In genomic region chr2:58427572-58428285, GRCh38 we compare ENCODE assay signal across 8 cellular contexts.
DNase-seq lines count a peak whose midpoint lies in the region; ATAC-seq and TF ChIP-seq lines count a peak whose summit lies in the region.

No MANE protein-coding gene starts in this region.

- peaks cover 1% of the 10 kb centered on the region for H3K4me1 Mint-ChIP-seq in T-helper 2 cell treated with Interferon-gamma antibody and Interleukin-4, amounts not matched to agents 5 μg/mL and 100 μg/mL, for 36 hours (ENCODE audit: low read depth)
- peaks cover 2% of the 10 kb centered on the region for H3K4me1 Mint-ChIP-seq in activated naive CD8-positive, alpha-beta T cell treated with anti-CD3 and anti-CD28 coated beads, Interleukin-2, amount 10 ng/mL, durations not matched to agents 7 days and 5 days

- no peak for TF ChIP-seq CTCF in NB4 (IDR thresholded peaks at IDR 0.05; ENCODE audit: low read depth, low read length)

- H3K36me3 Mint-ChIP-seq in T-helper 2 cell treated with Interferon-gamma antibody and Interleukin-4, amounts not matched to agents 5 μg/mL and 100 μg/mL, for 36 hours (ENCODE audit: low read depth), result peaks cover 1% of the 10 kb centered on the region
- H3K36me3 Mint-ChIP-seq in activated naive CD8-positive, alpha-beta T cell treated with anti-CD3 and anti-CD28 coated beads, Interleukin-2, amount 10 ng/mL, durations not matched to agents 7 days and 5 days, result peaks cover 1% of the 10 kb centered on the region

- H3K4me3 ChIP-seq in NB4 (ENCODE audit: low read depth, low read length) (peak overlapping the region; percentile 29), iPS-18c (ENCODE audit: insufficient read depth, low read depth, low read length) (peak overlapping the region; percentile 53), skeletal muscle cell (ENCODE audit: low read depth, low read length) (peak overlapping the region; percentile 53)

- no peaks in the 10 kb centered on the region for H3K9me3 ChIP-seq in iPS-18c (ENCODE audit: control insufficient read depth, insufficient read depth, low read length)

- ATAC-seq in activated naive CD8-positive, alpha-beta T cell treated with anti-CD3 and anti-CD28 coated beads, Interleukin-2, amount 10 ng/mL, durations not matched to agents 7 days and 5 days (ENCODE audit: low read depth), result no peak
- ATAC-seq in GM18909 (IDR thresholded peaks at IDR 0.05; ENCODE audit: poor library complexity, unreplicated experiment), result no peak

- peak overlapping the region; percentile 69 for H3K4me3 Mint-ChIP-seq in T-helper 2 cell treated with Interferon-gamma antibody and Interleukin-4, amounts not matched to agents 5 μg/mL and 100 μg/mL, for 36 hours
- H3K4me3 Mint-ChIP-seq in activated naive CD8-positive, alpha-beta T cell treated with anti-CD3 and anti-CD28 coated beads, Interleukin-2, amount 10 ng/mL, durations not matched to agents 7 days and 5 days, result peak overlapping the region; percentile 78

- no peak overlapping the region for H3K27ac Mint-ChIP-seq in T-helper 2 cell treated with Interferon-gamma antibody and Interleukin-4, amounts not matched to agents 5 μg/mL and 100 μg/mL, for 36 hours
- no peak overlapping the region for H3K27ac Mint-ChIP-seq in activated naive CD8-positive, alpha-beta T cell treated with anti-CD3 and anti-CD28 coated beads, Interleukin-2, amount 10 ng/mL, durations not matched to agents 7 days and 5 days

- POLR2A ChIA-PET in activated naive CD8-positive, alpha-beta T cell treated with anti-CD3 and anti-CD28 coated beads, Interleukin-2, amount 10 ng/mL, durations not matched to agents 7 days and 5 days (lab: Charles Lee), result no interaction called here

- peaks cover 39% of the 10 kb centered on the region for H3K27me3 Mint-ChIP-seq in T-helper 2 cell treated with Interferon-gamma antibody and Interleukin-4, amounts not matched to agents 5 μg/mL and 100 μg/mL, for 36 hours (ENCODE audit: low read depth)
- H3K27me3 Mint-ChIP-seq in activated naive CD8-positive, alpha-beta T cell treated with anti-CD3 and anti-CD28 coated beads, Interleukin-2, amount 10 ng/mL, durations not matched to agents 7 days and 5 days, result peaks cover 61% of the 10 kb centered on the region

- no peak for TF ChIP-seq POLR2A in NB4 (IDR thresholded peaks at IDR 0.05; ENCODE audit: extremely low read depth, insufficient read length)

- H3K9me3 Mint-ChIP-seq in T-helper 2 cell treated with Interferon-gamma antibody and Interleukin-4, amounts not matched to agents 5 μg/mL and 100 μg/mL, for 36 hours, result no peaks in the 10 kb centered on the region
- no peaks in the 10 kb centered on the region for H3K9me3 Mint-ChIP-seq in activated naive CD8-positive, alpha-beta T cell treated with anti-CD3 and anti-CD28 coated beads, Interleukin-2, amount 10 ng/mL, durations not matched to agents 7 days and 5 days

- no peak for DNase-seq in T-helper 2 cell treated with Interferon-gamma antibody and Interleukin-4, amounts not matched to agents 5 μg/mL and 100 μg/mL, for 36 hours (ENCODE audit: low spot score)
- DNase-seq in T-helper 2 cell, result no peak
- DNase-seq in NB4 (ENCODE audit: low read depth), result no peak
- DNase-seq in activated naive CD8-positive, alpha-beta T cell treated with anti-CD3 and anti-CD28 coated beads, Interleukin-2, amount 10 ng/mL, durations not matched to agents 7 days and 5 days, result no peak
- DNase-seq in skeletal muscle cell (ENCODE audit: low read depth), result no peak
- no peak for DNase-seq in HCEC 1CT
